In the genomic region with DNA sequence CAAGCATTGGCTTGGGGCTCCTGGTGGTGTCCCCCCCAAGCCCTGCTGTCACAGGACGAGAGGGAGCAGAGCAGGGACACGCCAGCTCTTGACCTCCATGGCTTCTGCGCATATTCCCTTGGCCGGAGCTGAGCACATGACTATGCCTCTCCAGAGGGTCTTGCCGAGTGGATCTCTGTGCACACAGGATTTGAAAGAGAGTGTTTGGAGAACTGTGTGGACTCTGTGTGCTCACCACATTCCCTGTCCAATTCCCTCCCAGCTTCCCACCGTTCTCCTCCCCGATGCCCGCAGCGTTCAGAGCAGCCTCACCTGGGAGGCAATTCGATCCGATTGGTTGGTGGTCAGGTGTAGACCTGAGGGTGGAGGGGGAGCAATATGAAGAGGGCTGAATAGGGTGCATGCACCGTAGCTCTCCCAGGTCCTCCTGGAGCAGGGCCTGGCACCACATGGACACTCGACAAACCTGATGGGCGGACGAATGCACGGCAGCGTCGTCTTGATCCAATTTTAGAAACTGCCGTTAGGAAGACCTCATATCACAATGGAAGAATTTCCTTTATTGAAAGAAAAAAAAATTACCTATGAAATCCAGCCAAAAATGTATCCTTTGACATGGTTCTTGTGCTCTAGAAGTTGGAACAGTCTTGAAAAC, we compare ENCODE assay signal across 1 cellular context.
TF ChIP-seq lines count a peak whose summit lies in the region.

No MANE protein-coding gene starts in this region.

TF ChIP-seq in H1, 55 proteins besides CTCF, POLR2A, EP300 and RAD21:
- TF ChIP-seq ASH2L (IDR thresholded peaks at IDR 0.05; ENCODE audit: low read length) = no peak
- no peak for TF ChIP-seq CHD2 (IDR thresholded peaks at IDR 0.05; ENCODE audit: low read length)
- TF ChIP-seq, protein P1, sequence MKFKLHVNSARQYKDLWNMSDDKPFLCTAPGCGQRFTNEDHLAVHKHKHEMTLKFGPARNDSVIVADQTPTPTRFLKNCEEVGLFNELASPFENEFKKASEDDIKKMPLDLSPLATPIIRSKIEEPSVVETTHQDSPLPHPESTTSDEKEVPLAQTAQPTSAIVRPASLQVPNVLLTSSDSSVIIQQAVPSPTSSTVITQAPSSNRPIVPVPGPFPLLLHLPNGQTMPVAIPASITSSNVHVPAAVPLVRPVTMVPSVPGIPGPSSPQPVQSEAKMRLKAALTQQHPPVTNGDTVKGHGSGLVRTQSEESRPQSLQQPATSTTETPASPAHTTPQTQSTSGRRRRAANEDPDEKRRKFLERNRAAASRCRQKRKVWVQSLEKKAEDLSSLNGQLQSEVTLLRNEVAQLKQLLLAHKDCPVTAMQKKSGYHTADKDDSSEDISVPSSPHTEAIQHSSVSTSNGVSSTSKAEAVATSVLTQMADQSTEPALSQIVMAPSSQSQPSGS (IDR thresholded peaks at IDR 0.05; ENCODE audit: low read length) = no peak
- no peak for TF ChIP-seq POU5F1 (IDR thresholded peaks at IDR 0.05; ENCODE audit: low read depth, low read length)
- TF ChIP-seq SIRT6 (IDR thresholded peaks at IDR 0.05; ENCODE audit: low read length) = no peak
- no peak for TF ChIP-seq KDM4A (IDR thresholded peaks at IDR 0.05; ENCODE audit: low read depth, low read length, severe bottlenecking)
- no peak for TF ChIP-seq RBBP5 (IDR thresholded peaks at IDR 0.05; ENCODE audit: borderline replicate concordance, low read depth, low read length)
- TF ChIP-seq POLR2AphosphoS5 (IDR thresholded peaks at IDR 0.05; ENCODE audit: low read depth, low read length) = no peak
- no peak for TF ChIP-seq CHD1 (IDR thresholded peaks at IDR 0.05; ENCODE audit: low read depth, low read length)
- TF ChIP-seq HDAC6 (IDR thresholded peaks at IDR 0.05; ENCODE audit: low read depth, low read length) = no peak
- TF ChIP-seq ZNF274 (IDR thresholded peaks at IDR 0.05; ENCODE audit: borderline replicate concordance, extremely low read depth, low read length) = no peak
- TF ChIP-seq, protein P2, sequence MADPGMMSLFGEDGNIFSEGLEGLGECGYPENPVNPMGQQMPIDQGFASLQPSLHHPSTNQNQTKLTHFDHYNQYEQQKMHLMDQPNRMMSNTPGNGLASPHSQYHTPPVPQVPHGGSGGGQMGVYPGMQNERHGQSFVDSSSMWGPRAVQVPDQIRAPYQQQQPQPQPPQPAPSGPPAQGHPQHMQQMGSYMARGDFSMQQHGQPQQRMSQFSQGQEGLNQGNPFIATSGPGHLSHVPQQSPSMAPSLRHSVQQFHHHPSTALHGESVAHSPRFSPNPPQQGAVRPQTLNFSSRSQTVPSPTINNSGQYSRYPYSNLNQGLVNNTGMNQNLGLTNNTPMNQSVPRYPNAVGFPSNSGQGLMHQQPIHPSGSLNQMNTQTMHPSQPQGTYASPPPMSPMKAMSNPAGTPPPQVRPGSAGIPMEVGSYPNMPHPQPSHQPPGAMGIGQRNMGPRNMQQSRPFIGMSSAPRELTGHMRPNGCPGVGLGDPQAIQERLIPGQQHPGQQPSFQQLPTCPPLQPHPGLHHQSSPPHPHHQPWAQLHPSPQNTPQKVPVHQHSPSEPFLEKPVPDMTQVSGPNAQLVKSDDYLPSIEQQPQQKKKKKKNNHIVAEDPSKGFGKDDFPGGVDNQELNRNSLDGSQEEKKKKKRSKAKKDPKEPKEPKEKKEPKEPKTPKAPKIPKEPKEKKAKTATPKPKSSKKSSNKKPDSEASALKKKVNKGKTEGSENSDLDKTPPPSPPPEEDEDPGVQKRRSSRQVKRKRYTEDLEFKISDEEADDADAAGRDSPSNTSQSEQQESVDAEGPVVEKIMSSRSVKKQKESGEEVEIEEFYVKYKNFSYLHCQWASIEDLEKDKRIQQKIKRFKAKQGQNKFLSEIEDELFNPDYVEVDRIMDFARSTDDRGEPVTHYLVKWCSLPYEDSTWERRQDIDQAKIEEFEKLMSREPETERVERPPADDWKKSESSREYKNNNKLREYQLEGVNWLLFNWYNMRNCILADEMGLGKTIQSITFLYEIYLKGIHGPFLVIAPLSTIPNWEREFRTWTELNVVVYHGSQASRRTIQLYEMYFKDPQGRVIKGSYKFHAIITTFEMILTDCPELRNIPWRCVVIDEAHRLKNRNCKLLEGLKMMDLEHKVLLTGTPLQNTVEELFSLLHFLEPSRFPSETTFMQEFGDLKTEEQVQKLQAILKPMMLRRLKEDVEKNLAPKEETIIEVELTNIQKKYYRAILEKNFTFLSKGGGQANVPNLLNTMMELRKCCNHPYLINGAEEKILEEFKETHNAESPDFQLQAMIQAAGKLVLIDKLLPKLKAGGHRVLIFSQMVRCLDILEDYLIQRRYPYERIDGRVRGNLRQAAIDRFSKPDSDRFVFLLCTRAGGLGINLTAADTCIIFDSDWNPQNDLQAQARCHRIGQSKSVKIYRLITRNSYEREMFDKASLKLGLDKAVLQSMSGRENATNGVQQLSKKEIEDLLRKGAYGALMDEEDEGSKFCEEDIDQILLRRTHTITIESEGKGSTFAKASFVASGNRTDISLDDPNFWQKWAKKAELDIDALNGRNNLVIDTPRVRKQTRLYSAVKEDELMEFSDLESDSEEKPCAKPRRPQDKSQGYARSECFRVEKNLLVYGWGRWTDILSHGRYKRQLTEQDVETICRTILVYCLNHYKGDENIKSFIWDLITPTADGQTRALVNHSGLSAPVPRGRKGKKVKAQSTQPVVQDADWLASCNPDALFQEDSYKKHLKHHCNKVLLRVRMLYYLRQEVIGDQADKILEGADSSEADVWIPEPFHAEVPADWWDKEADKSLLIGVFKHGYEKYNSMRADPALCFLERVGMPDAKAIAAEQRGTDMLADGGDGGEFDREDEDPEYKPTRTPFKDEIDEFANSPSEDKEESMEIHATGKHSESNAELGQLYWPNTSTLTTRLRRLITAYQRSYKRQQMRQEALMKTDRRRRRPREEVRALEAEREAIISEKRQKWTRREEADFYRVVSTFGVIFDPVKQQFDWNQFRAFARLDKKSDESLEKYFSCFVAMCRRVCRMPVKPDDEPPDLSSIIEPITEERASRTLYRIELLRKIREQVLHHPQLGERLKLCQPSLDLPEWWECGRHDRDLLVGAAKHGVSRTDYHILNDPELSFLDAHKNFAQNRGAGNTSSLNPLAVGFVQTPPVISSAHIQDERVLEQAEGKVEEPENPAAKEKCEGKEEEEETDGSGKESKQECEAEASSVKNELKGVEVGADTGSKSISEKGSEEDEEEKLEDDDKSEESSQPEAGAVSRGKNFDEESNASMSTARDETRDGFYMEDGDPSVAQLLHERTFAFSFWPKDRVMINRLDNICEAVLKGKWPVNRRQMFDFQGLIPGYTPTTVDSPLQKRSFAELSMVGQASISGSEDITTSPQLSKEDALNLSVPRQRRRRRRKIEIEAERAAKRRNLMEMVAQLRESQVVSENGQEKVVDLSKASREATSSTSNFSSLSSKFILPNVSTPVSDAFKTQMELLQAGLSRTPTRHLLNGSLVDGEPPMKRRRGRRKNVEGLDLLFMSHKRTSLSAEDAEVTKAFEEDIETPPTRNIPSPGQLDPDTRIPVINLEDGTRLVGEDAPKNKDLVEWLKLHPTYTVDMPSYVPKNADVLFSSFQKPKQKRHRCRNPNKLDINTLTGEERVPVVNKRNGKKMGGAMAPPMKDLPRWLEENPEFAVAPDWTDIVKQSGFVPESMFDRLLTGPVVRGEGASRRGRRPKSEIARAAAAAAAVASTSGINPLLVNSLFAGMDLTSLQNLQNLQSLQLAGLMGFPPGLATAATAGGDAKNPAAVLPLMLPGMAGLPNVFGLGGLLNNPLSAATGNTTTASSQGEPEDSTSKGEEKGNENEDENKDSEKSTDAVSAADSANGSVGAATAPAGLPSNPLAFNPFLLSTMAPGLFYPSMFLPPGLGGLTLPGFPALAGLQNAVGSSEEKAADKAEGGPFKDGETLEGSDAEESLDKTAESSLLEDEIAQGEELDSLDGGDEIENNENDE (IDR thresholded peaks at IDR 0.05; ENCODE audit: insufficient replicate concordance, low read length) = no peak
- TF ChIP-seq HDAC2 (IDR thresholded peaks at IDR 0.05; ENCODE audit: borderline replicate concordance in 1 of 2, low read depth in 2 of 2, low read length in 2 of 2) = no peak
- TF ChIP-seq, protein P3, sequence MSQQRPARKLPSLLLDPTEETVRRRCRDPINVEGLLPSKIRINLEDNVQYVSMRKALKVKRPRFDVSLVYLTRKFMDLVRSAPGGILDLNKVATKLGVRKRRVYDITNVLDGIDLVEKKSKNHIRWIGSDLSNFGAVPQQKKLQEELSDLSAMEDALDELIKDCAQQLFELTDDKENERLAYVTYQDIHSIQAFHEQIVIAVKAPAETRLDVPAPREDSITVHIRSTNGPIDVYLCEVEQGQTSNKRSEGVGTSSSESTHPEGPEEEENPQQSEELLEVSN (IDR thresholded peaks at IDR 0.05) = no peak
- no peak for TF ChIP-seq SP1 (IDR thresholded peaks at IDR 0.05; ENCODE audit: low read depth, low read length)
TF ChIP-seq in H1: peak in this region for 0.
